Comparison of ENCODE assay signal across 11 cellular contexts in the genomic region with DNA sequence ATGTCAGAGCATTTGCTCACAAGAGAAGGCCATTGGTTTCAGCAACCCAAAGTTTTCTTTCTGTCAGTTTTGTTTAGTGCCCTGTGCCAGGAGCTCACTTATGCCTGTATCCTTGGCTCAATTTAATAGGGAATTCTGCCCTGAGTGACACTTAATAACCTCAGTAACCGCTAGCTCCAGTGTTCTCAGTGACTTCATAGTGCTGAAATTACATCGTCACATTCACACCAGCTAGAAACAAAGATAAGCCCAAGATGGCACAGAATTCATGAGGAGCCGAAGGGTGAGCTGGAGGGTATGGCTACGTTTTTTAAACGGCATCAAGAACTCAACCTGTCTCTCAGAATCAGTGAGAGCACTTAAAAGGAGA. TPM values are rescaled to one million over a fixed set of nuclear protein-coding genes. Genes with fewer than 3 reads are reported as not detected.
DNase-seq lines count a peak whose midpoint lies in the region; ATAC-seq, FAIRE-seq and TF ChIP-seq lines count a peak whose summit lies in the region.
"Had no signal": no experiment of that assay in that cellular context is flagged by ENCODE, and none has a peak within 500 bp of the region (broad histone marks: within the 10 kb centered on the region; RNA-seq: fewer than 3 reads in every experiment).

No MANE protein-coding gene starts in this region.

- H3K79me2 ChIP-seq in H1 (ENCODE audit: control insufficient read depth in 1 of 2, insufficient read depth in 2 of 2, low read length in 2 of 2) = no peaks in the 10 kb centered on the region

- no TSS peak for BruUV-seq in A673 (replicated peaks; lab: Mats Ljungman, UMichigan)

- no peak overlapping the region for H4K91ac ChIP-seq in H1 (replicated peaks; ENCODE audit: insufficient read length, low read length)

- H3K23ac ChIP-seq in H1 (ENCODE audit: insufficient read length) = no peak overlapping the region

- H3K4me1 Mint-ChIP-seq in natural killer cell = peaks cover 75 to 83% of the 10 kb centered on the region in 2 donors

- FAIRE-seq in H1 (lab: Jason Lieb, UNC) = no peak

- H3K36me3 ChIP-seq in MG63 (no peaks in the 10 kb centered on the region), H1 (ENCODE audit: control insufficient read depth in 2 of 4, insufficient read depth in 4 of 4, low read length in 3 of 4) (no peaks in the 10 kb centered on the region), A673 (ENCODE audit: insufficient read depth, low read length, poor library complexity, severe bottlenecking) (no peaks in the 10 kb centered on the region)

- TF ChIP-seq POLR2A in H1 (IDR thresholded peaks at IDR 0.05; ENCODE audit: control extremely low read depth in 1 of 2, low read depth in 2 of 2, low read length in 2 of 2) = no peak

- H3K9me3 Mint-ChIP-seq in natural killer cell = peaks cover 0 to 5% of the 10 kb centered on the region in 2 donors

- no peak overlapping the region for H3K14ac ChIP-seq in H1 (ENCODE audit: insufficient read length)

- H3K9me3 ChIP-seq in MG63 = no peaks in the 10 kb centered on the region
- no peaks in the 10 kb centered on the region for H3K9me3 ChIP-seq in H1 (ENCODE audit: insufficient read depth in 2 of 2, low read depth in 1 of 2, low read length in 1 of 2)
- no peaks in the 10 kb centered on the region for H3K9me3 ChIP-seq in A673 (ENCODE audit: low read depth, low read length, poor library complexity, severe bottlenecking)

- no peak overlapping the region for H4K8ac ChIP-seq in H1 (ENCODE audit: extremely low read depth, insufficient read depth, low read length)

- H3K27ac ChIP-seq in H1 (ENCODE audit: low read depth, low read length) (no peak overlapping the region), A673 (ENCODE audit: low read depth, low read length, poor library complexity, severe bottlenecking) (no peak overlapping the region)

- ATAC-seq in natural killer cell = no peak
- ATAC-seq in GM19395 (IDR thresholded peaks at IDR 0.05; ENCODE audit: unreplicated experiment) = no peak

- no peak overlapping the region for H3K18ac ChIP-seq in H1 (ENCODE audit: extremely low read depth, low read length)

- TF ChIP-seq EP300 in H1 (IDR thresholded peaks at IDR 0.05; ENCODE audit: borderline replicate concordance in 1 of 2, low read depth in 2 of 2, low read length in 2 of 2) = no peak

- H2BK20ac ChIP-seq in H1 (ENCODE audit: low read length) = no peak overlapping the region

- H2BK120ac ChIP-seq in H1 (replicated peaks; ENCODE audit: low read depth, low read length) = no peak overlapping the region

- H3K27ac Mint-ChIP-seq in natural killer cell = peak overlapping the region; percentile 95

- TF ChIP-seq RAD21 in H1 (IDR thresholded peaks at IDR 0.05 in 1 of 2, conservative IDR thresholded peaks at IDR 0.05 in 1 of 2; ENCODE audit: low read depth in 2 of 2, low read length in 2 of 2) = no peak

- H3K4me3 ChIP-seq in AG10803 (ENCODE audit: low read length) (no peak overlapping the region), MG63 (no peak overlapping the region), H1 (ENCODE audit: extremely low read depth in 1 of 4, insufficient read depth in 2 of 4, low read depth in 3 of 4, low read length in 4 of 4) (no peak overlapping the region), A673 (ENCODE audit: low read depth, low read length, poor library complexity, severe bottlenecking) (no peak overlapping the region)

- H4K20me1 ChIP-seq in H1 (replicated peaks in 1 of 2; ENCODE audit: control insufficient read depth in 1 of 2, insufficient read depth in 2 of 2, low read length in 2 of 2) = no peaks in the 10 kb centered on the region

- no peak overlapping the region for H3K4me2 ChIP-seq in H1 (ENCODE audit: insufficient read depth in 1 of 2, low read depth in 2 of 2, low read length in 2 of 2)

- no peak overlapping the region for H3K56ac ChIP-seq in H1 (replicated peaks; ENCODE audit: insufficient read length, low read depth, low read length)

- no peaks in the 10 kb centered on the region for H3K79me1 ChIP-seq in H1 (ENCODE audit: low read depth, low read length)

- DNase-seq in AG10803 (ENCODE audit: low read depth) = peak; percentile 48
- peak; percentile 21 for DNase-seq in MG63
- no peak for DNase-seq in H1 (ENCODE audit: low read depth in 1 of 2, low spot score in 2 of 2)
- DNase-seq in natural killer cell = no peak
- DNase-seq in A673 (ENCODE audit: low spot score) = no peak
- no peak for DNase-seq in amygdala (lab: John Stamatoyannopoulos, UW)
- no peak for DNase-seq in activated CD8-positive, alpha-beta memory T cell treated with anti-CD3 and anti-CD28 coated beads for 24 hours
- DNase-seq: effector CD8-positive, alpha-beta T cell; midbrain had no signal

- H2BK5ac ChIP-seq in H1 (ENCODE audit: low read depth, low read length) = no peak overlapping the region

- H2BK12ac ChIP-seq in H1 (ENCODE audit: low read depth, low read length) = no peak overlapping the region

- intact Hi-C loops in natural killer cell (cut with micrococcal nuclease) (loop anchor here (10.0 kb wide), 1 partner anchor 54 kb away; no protein-coding TSS in a partner anchor), A673 (cut with micrococcal nuclease; ENCODE audit: unreplicated experiment) (no loop called here)

- POLR2A ChIA-PET in H1 (lab: Charles Lee; ENCODE audit: partially characterized antibody) (interaction anchor here (1.0 kb wide), 1 partner anchor 48 kb away, joined by 3 read pairs; no protein-coding TSS in a partner anchor), A673 (lab: Charles Lee; ENCODE audit: low non-redundant PET) (no interaction called here)

- no peak overlapping the region for H3K4ac ChIP-seq in H1 (replicated peaks; ENCODE audit: insufficient read length, low read depth, low read length)

- no peak overlapping the region for H3K9ac ChIP-seq in H1 (replicated peaks in 1 of 4; ENCODE audit: extremely low read depth in 1 of 4, low read depth in 3 of 4, low read length in 3 of 4)

- H3K4me1 ChIP-seq in H1 (replicated peaks in 1 of 4; ENCODE audit: control insufficient read depth in 3 of 4, insufficient read depth in 4 of 4, low read length in 3 of 4) (no peaks in the 10 kb centered on the region), A673 (ENCODE audit: insufficient read depth, low read length, poor library complexity, severe bottlenecking) (peaks cover 3% of the 10 kb centered on the region)

- 92% methylated on average over 5 of the region's 5 CpGs; no CpG with 5 or more reads in 1 of the 2 experiments for WGBS in H1 (ENCODE audit: extremely low coverage in 1 of 2, insufficient coverage in 1 of 2, insufficient read length in 1 of 2, insufficient replicate concordance in 2 of 2, low coverage in 1 of 2, low lambda C conversion rate in 2 of 2, missing lambda C conversion rate in 1 of 2), 2 experiments

- 0 out of 2 replicates have a peak, but pooled peaks cover 2% of the 10 kb centered on the region for H3K23me2 ChIP-seq in H1 (ENCODE audit: low read depth, low read length)

- H3K27me3 ChIP-seq in MG63 (no peaks in the 10 kb centered on the region), H1 (replicated peaks in 1 of 4; ENCODE audit: control insufficient read depth in 3 of 4, extremely low read depth in 1 of 4, insufficient read depth in 3 of 4, low read length in 3 of 4) (no peaks in the 10 kb centered on the region), A673 (replicated peaks; ENCODE audit: insufficient read depth, low read depth, low read length, poor library complexity) (no peaks in the 10 kb centered on the region)

- no peak overlapping the region for H4K5ac ChIP-seq in H1 (ENCODE audit: insufficient read length, low read depth, low read length)

- peaks cover 8% of the 10 kb centered on the region for H3K36me3 Mint-ChIP-seq in natural killer cell

- H2AFZ ChIP-seq in H1 (ENCODE audit: low read length) = peak overlapping the region; percentile 36; the same call in 1 of the 2 replicates

- no peak overlapping the region for H2BK15ac ChIP-seq in H1 (ENCODE audit: low read length)

- no peaks in the 10 kb centered on the region for H3K27me3 Mint-ChIP-seq in natural killer cell (ENCODE audit: low read depth in 2 of 2)

- TF ChIP-seq CTCF in AG10803 (conservative IDR thresholded peaks at IDR 0.05; ENCODE audit: low read length) (no peak), H1 (IDR thresholded peaks at IDR 0.05; ENCODE audit: control extremely low read depth in 1 of 3, insufficient read depth in 1 of 3, low read depth in 1 of 3, low read length in 3 of 3) (no peak), natural killer cell (IDR thresholded peaks at IDR 0.05) (no peak), A673 (conservative IDR thresholded peaks at IDR 0.05; ENCODE audit: low read depth, low read length) (no peak)

- H2AK5ac ChIP-seq in H1 (ENCODE audit: low read depth, low read length) = no peak overlapping the region

- peak overlapping the region; percentile 86 for H3K4me3 Mint-ChIP-seq in natural killer cell

- CTCF ChIA-PET in H1 (lab: Charles Lee; ENCODE audit: partially characterized antibody) = interaction anchor here (1.2 kb wide), 1 partner anchor 45 kb away, joined by 3 read pairs; no protein-coding TSS in a partner anchor
- CTCF ChIA-PET in A673 (lab: Charles Lee) = interaction anchor here (0.6 kb wide), 1 partner anchor 50 kb away, joined by 3 read pairs; no protein-coding TSS in a partner anchor

TF ChIP-seq in H1, 55 proteins besides CTCF, POLR2A, EP300 and RAD21:
- TF ChIP-seq YY1 (IDR thresholded peaks at IDR 0.05; ENCODE audit: low read depth, low read length) (no peak), TBP (IDR thresholded peaks at IDR 0.05; ENCODE audit: low read depth, low read length) (no peak), TAF7 (optimal IDR thresholded peaks at IDR 0.05; ENCODE audit: borderline replicate concordance, low read depth, low read length) (no peak), SIX5 (IDR thresholded peaks at IDR 0.05; ENCODE audit: low read depth, low read length) (no peak), CREB1 (IDR thresholded peaks at IDR 0.05) (no peak), SP1 (IDR thresholded peaks at IDR 0.05; ENCODE audit: low read depth, low read length) (no peak), EGR1 (IDR thresholded peaks at IDR 0.05; ENCODE audit: borderline replicate concordance, low read depth, low read length) (no peak), NANOG (IDR thresholded peaks at IDR 0.05; ENCODE audit: insufficient read depth, low read depth, low read length, poor library complexity, severe bottlenecking) (no peak)

RNA-seq across cellular contexts. Expression of a gene that starts 37.1 kb away (rescaled TPM):
- total RNA-seq in MG63 (2014; rRNA removed; shearing (Covaris generic); ENCODE audit: low replicate concordance) = 0.39 and 2.7 TPM in 2 replicates
- total RNA-seq in H1 (2021; fragmentation: NEBNext Ultra II Directional; extraction: Animal tissue kit (Norgen Biotek cat#: 25700)) = 1.2 TPM in 2 replicates
- polyA plus RNA-seq in H1 (2011; rRNA removed) = 1.2 and 1.4 TPM in 2 replicates
- 0.84 TPM for polyA plus RNA-seq in H1 (2011; cell fraction: cytosol; rRNA removed)
- 0.68 TPM for polyA plus RNA-seq in H1 (2011; cell fraction: nucleus; rRNA removed)
- 0.64 to 1.9 TPM (median 0.91 TPM) in 4 replicates for polyA plus RNA-seq in H1 (2012, experiment 1 of 2)
- 0.41 TPM for polyA plus RNA-seq in H1 (2012, experiment 2 of 2)
- polyA plus RNA-seq in H1 (2013, experiment 1 of 2) = 0.85 TPM
- polyA plus RNA-seq in H1 (2013, experiment 2 of 2) = 0.99 TPM
- polyA minus RNA-seq in H1 (2011; rRNA and poly(A)+ RNA removed) = 0.50 and 0.85 TPM in 2 replicates
- polyA minus RNA-seq in H1 (2011; cell fraction: cytosol; rRNA and poly(A)+ RNA removed) = 1.4 TPM
- polyA minus RNA-seq in H1 (2011; cell fraction: nucleus; rRNA and poly(A)+ RNA removed) = 0.90 TPM
- 10 to 100 TPM; 55.3 to 67.9 (median 60.6) TPM for total RNA-seq in natural killer cell
- total RNA-seq in A673 (2021) = not detected in 2 replicates
- total RNA-seq: OCI-LY7 had no signal

Comparison
In these comparisons a context has a peak if more than half of its experiments do, and no peak if none do; other contexts are left out.
1. DNase-seq: peak in AG10803 (single experiment) and MG63 (single experiment); none in H1 (0 of 2), natural killer cell (single experiment), A673 (single experiment), amygdala (0 of 56) and activated CD8-positive, alpha-beta memory T cell treated with anti-CD3 and anti-CD28 coated beads for 24 hours (single experiment).
2. RNA of a gene that starts 37.1 kb away (total RNA-seq): 55.3 to 67.9 TPM in natural killer cell; 0.39 to 2.7 TPM in MG63, 1.2 TPM in H1 and not detected in A673; every median in the first group is over 10 times any median in the second.